ENCODE assay signal across 2 cellular contexts in the genomic region with DNA sequence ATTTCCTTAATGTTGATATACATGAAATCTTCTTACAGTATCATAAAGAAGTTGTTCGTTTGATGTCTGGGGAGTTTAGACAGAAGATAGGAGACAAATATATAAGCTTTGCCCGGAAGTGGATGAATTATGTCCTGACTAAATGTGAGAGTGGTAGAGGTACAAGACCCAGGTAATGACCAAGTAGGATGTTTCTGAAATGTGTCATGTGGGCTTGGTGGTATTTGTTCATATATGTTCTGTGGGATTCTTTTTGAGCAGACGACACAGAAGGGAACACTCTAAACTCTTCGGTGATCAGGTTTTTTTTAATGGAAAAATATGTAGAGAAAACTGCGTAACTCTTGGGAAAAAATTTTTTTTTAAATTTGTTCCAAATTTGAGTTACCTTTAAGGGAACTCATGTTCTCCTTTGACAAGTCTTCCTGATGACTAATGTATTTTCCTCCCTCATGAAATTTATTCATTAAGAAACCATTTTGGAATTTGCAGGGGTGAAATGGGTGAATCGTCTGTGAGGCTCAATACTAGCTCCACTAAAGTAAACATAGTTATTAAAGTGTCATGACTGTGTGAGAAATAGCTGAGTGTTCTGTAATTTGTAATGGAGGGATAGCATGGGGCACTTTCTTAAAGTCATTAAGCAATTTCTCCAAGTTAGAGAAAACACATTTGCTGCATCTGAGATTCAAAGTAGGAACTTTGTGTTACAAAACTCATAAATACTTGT.
TF ChIP-seq lines count a peak whose summit lies in the region.

No MANE protein-coding gene starts in this region.

TF ChIP-seq in HCT116, 20 proteins besides CTCF, POLR2A, EP300 and RAD21:
- TF ChIP-seq FOSL1 (IDR thresholded peaks at IDR 0.05; ENCODE audit: low read depth), result 0 out of 2 replicates have a peak, but pooled peaks have one; percentile 12
- TF ChIP-seq CBX3 (IDR thresholded peaks at IDR 0.05; ENCODE audit: low read depth), result no peak

TF ChIP-seq in GM12878, 131 proteins besides CTCF, POLR2A, EP300 and RAD21:
- no peak for TF ChIP-seq BCL11A (IDR thresholded peaks at IDR 0.05; ENCODE audit: low read depth, low read length)
- TF ChIP-seq GABPA (IDR thresholded peaks at IDR 0.05; ENCODE audit: low read depth), result no peak
- peak; percentile 44; the same call in 1 of the 2 replicates for TF ChIP-seq RUNX3 (IDR thresholded peaks at IDR 0.05; ENCODE audit: low read length)
- TF ChIP-seq ZNF207 (IDR thresholded peaks at IDR 0.05; ENCODE audit: borderline replicate concordance), result no peak
- TF ChIP-seq JUND (IDR thresholded peaks at IDR 0.05; ENCODE audit: low read depth, low read length), result no peak
- TF ChIP-seq, protein P1, sequence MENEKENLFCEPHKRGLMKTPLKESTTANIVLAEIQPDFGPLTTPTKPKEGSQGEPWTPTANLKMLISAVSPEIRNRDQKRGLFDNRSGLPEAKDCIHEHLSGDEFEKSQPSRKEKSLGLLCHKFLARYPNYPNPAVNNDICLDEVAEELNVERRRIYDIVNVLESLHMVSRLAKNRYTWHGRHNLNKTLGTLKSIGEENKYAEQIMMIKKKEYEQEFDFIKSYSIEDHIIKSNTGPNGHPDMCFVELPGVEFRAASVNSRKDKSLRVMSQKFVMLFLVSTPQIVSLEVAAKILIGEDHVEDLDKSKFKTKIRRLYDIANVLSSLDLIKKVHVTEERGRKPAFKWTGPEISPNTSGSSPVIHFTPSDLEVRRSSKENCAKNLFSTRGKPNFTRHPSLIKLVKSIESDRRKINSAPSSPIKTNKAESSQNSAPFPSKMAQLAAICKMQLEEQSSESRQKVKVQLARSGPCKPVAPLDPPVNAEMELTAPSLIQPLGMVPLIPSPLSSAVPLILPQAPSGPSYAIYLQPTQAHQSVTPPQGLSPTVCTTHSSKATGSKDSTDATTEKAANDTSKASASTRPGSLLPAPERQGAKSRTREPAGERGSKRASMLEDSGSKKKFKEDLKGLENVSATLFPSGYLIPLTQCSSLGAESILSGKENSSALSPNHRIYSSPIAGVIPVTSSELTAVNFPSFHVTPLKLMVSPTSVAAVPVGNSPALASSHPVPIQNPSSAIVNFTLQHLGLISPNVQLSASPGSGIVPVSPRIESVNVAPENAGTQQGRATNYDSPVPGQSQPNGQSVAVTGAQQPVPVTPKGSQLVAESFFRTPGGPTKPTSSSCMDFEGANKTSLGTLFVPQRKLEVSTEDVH (IDR thresholded peaks at IDR 0.05; ENCODE audit: low read depth, partially characterized antibody), result no peak
- TF ChIP-seq, protein P2, sequence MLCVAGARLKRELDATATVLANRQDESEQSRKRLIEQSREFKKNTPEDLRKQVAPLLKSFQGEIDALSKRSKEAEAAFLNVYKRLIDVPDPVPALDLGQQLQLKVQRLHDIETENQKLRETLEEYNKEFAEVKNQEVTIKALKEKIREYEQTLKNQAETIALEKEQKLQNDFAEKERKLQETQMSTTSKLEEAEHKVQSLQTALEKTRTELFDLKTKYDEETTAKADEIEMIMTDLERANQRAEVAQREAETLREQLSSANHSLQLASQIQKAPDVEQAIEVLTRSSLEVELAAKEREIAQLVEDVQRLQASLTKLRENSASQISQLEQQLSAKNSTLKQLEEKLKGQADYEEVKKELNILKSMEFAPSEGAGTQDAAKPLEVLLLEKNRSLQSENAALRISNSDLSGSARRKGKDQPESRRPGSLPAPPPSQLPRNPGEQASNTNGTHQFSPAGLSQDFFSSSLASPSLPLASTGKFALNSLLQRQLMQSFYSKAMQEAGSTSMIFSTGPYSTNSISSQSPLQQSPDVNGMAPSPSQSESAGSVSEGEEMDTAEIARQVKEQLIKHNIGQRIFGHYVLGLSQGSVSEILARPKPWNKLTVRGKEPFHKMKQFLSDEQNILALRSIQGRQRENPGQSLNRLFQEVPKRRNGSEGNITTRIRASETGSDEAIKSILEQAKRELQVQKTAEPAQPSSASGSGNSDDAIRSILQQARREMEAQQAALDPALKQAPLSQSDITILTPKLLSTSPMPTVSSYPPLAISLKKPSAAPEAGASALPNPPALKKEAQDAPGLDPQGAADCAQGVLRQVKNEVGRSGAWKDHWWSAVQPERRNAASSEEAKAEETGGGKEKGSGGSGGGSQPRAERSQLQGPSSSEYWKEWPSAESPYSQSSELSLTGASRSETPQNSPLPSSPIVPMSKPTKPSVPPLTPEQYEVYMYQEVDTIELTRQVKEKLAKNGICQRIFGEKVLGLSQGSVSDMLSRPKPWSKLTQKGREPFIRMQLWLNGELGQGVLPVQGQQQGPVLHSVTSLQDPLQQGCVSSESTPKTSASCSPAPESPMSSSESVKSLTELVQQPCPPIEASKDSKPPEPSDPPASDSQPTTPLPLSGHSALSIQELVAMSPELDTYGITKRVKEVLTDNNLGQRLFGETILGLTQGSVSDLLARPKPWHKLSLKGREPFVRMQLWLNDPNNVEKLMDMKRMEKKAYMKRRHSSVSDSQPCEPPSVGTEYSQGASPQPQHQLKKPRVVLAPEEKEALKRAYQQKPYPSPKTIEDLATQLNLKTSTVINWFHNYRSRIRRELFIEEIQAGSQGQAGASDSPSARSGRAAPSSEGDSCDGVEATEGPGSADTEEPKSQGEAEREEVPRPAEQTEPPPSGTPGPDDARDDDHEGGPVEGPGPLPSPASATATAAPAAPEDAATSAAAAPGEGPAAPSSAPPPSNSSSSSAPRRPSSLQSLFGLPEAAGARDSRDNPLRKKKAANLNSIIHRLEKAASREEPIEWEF (IDR thresholded peaks at IDR 0.05; ENCODE audit: insufficient replicate concordance, low read depth, low read length), result no peak
- TF ChIP-seq JUNB (IDR thresholded peaks at IDR 0.05), result peak; percentile 39
- TF ChIP-seq, protein P3, sequence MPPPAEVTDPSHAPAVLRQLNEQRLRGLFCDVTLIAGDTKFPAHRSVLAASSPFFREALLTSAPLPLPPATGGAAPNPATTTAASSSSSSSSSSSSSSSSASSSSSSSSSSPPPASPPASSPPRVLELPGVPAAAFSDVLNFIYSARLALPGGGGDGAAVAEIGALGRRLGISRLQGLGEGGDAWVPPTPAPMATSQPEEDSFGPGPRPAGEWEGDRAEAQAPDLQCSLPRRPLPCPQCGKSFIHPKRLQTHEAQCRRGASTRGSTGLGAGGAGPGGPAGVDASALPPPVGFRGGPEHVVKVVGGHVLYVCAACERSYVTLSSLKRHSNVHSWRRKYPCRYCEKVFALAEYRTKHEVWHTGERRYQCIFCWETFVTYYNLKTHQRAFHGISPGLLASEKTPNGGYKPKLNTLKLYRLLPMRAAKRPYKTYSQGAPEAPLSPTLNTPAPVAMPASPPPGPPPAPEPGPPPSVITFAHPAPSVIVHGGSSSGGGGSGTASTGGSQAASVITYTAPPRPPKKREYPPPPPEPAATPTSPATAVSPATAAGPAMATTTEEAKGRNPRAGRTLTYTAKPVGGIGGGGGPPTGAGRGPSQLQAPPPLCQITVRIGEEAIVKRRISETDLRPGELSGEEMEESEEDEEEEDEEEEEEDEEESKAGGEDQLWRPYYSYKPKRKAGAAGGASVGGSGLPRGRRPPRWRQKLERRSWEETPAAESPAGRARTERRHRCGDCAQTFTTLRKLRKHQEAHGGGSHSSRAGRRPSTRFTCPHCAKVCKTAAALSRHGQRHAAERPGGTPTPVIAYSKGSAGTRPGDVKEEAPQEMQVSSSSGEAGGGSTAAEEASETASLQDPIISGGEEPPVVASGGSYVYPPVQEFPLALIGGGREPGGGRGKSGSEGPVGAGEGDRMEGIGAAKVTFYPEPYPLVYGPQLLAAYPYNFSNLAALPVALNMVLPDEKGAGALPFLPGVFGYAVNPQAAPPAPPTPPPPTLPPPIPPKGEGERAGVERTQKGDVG (CRISPR knock-in tag; IDR thresholded peaks at IDR 0.05), result no peak
